In genomic region chr19:6070179-6071102, GRCh38 we compare ENCODE assay signal across 14 cellular contexts. TPM values are rescaled to one million over a fixed set of nuclear protein-coding genes. Genes with fewer than 3 reads are reported as not detected.
DNase-seq lines count a peak whose midpoint lies in the region; ATAC-seq and TF ChIP-seq lines count a peak whose summit lies in the region.
"Had no signal": no experiment of that assay in that cellular context is flagged by ENCODE, and none has a peak within 500 bp of the region (broad histone marks: within the 10 kb centered on the region; RNA-seq: fewer than 3 reads in every experiment).

No MANE protein-coding gene starts in this region.

- H3K4me3 ChIP-seq in left lung (no peak overlapping the region), spleen (no peak overlapping the region)
- no peak overlapping the region for H3K4me3 ChIP-seq in effector memory CD4-positive, alpha-beta T cell (ENCODE audit: insufficient read depth, low read depth, low read length, poor library complexity, severe bottlenecking)
- H3K4me3 ChIP-seq: psoas muscle had no signal

- ATAC-seq in activated CD8-positive, alpha-beta T cell treated with anti-CD3 and anti-CD28 coated beads, Interleukin-2, amount 10 ng/mL, durations not matched to agents 7 days and 5 days = peak; percentile 7
- ATAC-seq in left lung = no peak
- peak; percentile 17 for ATAC-seq in stimulated activated effector memory CD8-positive, alpha-beta T cell treated with anti-CD3 and anti-CD28 coated beads, Interleukin-12 subunit alpha, Interleukin-12 subunit beta, amount 100 ng/mL, for 72 hours
- ATAC-seq: Panc1, psoas muscle had no signal

- H3K27me3 ChIP-seq in left lung (no peaks in the 10 kb centered on the region), spleen (replicated peaks in 1 of 7) (peaks cover 0 to 8% (median 0%) of the 10 kb centered on the region in 7 donors)
- no peaks in the 10 kb centered on the region for H3K27me3 ChIP-seq in effector memory CD4-positive, alpha-beta T cell (replicated peaks; ENCODE audit: control insufficient read depth, insufficient read depth, low read length, poor library complexity, severe bottlenecking)

- peaks cover 75% of the 10 kb centered on the region for H3K4me1 Mint-ChIP-seq in HFFc6 (ENCODE audit: low read depth)
- peaks cover 16% of the 10 kb centered on the region for H3K4me1 Mint-ChIP-seq in activated CD8-positive, alpha-beta T cell treated with anti-CD3 and anti-CD28 coated beads, Interleukin-2, amount 10 ng/mL, durations not matched to agents 7 days and 5 days (ENCODE audit: low read depth)
- peaks cover 35% of the 10 kb centered on the region for H3K4me1 Mint-ChIP-seq in stimulated activated effector memory CD8-positive, alpha-beta T cell treated with anti-CD3 and anti-CD28 coated beads, Interleukin-12 subunit alpha, Interleukin-12 subunit beta, amount 100 ng/mL, for 72 hours

- no peak for TF ChIP-seq POLR2A in spleen (IDR thresholded peaks at IDR 0.05)

- peaks cover 4% of the 10 kb centered on the region; the same call in 1 of the 2 replicates for H3K9me3 Mint-ChIP-seq in HFFc6
- H3K9me3 Mint-ChIP-seq in activated CD8-positive, alpha-beta T cell treated with anti-CD3 and anti-CD28 coated beads, Interleukin-2, amount 10 ng/mL, durations not matched to agents 7 days and 5 days (ENCODE audit: insufficient read depth) = no peaks in the 10 kb centered on the region
- H3K9me3 Mint-ChIP-seq in stimulated activated effector memory CD8-positive, alpha-beta T cell treated with anti-CD3 and anti-CD28 coated beads, Interleukin-12 subunit alpha, Interleukin-12 subunit beta, amount 100 ng/mL, for 72 hours = peaks cover 6% of the 10 kb centered on the region
- H3K9me3 Mint-ChIP-seq: CD8-positive, alpha-beta T cell had no signal

- H3K9me3 ChIP-seq in left lung (no peaks in the 10 kb centered on the region), spleen (no peaks in the 10 kb centered on the region)
- H3K9me3 ChIP-seq in effector memory CD4-positive, alpha-beta T cell (ENCODE audit: control insufficient read depth, low read length) = no peaks in the 10 kb centered on the region
- H3K9me3 ChIP-seq: psoas muscle had no signal

- H3K27ac Mint-ChIP-seq in HFFc6 = peak overlapping the region; percentile 97
- no peak overlapping the region for H3K27ac Mint-ChIP-seq in activated CD8-positive, alpha-beta T cell treated with anti-CD3 and anti-CD28 coated beads, Interleukin-2, amount 10 ng/mL, durations not matched to agents 7 days and 5 days
- H3K27ac Mint-ChIP-seq in stimulated activated effector memory CD8-positive, alpha-beta T cell treated with anti-CD3 and anti-CD28 coated beads, Interleukin-12 subunit alpha, Interleukin-12 subunit beta, amount 100 ng/mL, for 72 hours = peak overlapping the region; percentile 98

- H3K4me1 ChIP-seq in left lung (peaks cover 29 to 39% of the 10 kb centered on the region in 2 donors), spleen (peaks cover 0 to 28% (median 19%) of the 10 kb centered on the region in 6 donors)
- peaks cover 17% of the 10 kb centered on the region for H3K4me1 ChIP-seq in effector memory CD4-positive, alpha-beta T cell (ENCODE audit: control insufficient read depth, insufficient read depth, low read length, poor library complexity, severe bottlenecking)

- 87 to 97% (median 93%) methylated on average over 7 of the region's 7 CpGs for WGBS in spleen, 5 donors

- POLR2A ChIA-PET in activated CD8-positive, alpha-beta T cell treated with anti-CD3 and anti-CD28 coated beads, Interleukin-2, amount 10 ng/mL, durations not matched to agents 7 days and 5 days (lab: Charles Lee) = interaction anchor here (0.8 kb wide), 1 partner anchor 58 kb away, joined by 3 read pairs; no protein-coding TSS in a partner anchor

- H3K36me3 ChIP-seq in left lung (no peaks in the 10 kb centered on the region), spleen (no peaks in the 10 kb centered on the region)
- no peaks in the 10 kb centered on the region for H3K36me3 ChIP-seq in effector memory CD4-positive, alpha-beta T cell (ENCODE audit: control insufficient read depth, insufficient read depth, low read length)

- TF ChIP-seq CTCF in HFFc6 (IDR thresholded peaks at IDR 0.05) = no peak
- TF ChIP-seq CTCF in left lung (IDR thresholded peaks at IDR 0.05) = no peak
- TF ChIP-seq CTCF in spleen (IDR thresholded peaks at IDR 0.05 in 8 of 11, conservative IDR thresholded peaks at IDR 0.05 in 3 of 11) = no peak

- H3K27ac ChIP-seq in left lung = peak overlapping the region; percentile 47 to 53
- H3K27ac ChIP-seq in effector memory CD4-positive, alpha-beta T cell (ENCODE audit: insufficient read depth, low read length, poor library complexity, severe bottlenecking) = no peak overlapping the region
- no peak overlapping the region for H3K27ac ChIP-seq in spleen
- H3K27ac ChIP-seq: psoas muscle had no signal

- H3K4me3 Mint-ChIP-seq in HFFc6 = peak overlapping the region; percentile 76
- H3K4me3 Mint-ChIP-seq in activated CD8-positive, alpha-beta T cell treated with anti-CD3 and anti-CD28 coated beads, Interleukin-2, amount 10 ng/mL, durations not matched to agents 7 days and 5 days = no peak overlapping the region
- no peak overlapping the region for H3K4me3 Mint-ChIP-seq in stimulated activated effector memory CD8-positive, alpha-beta T cell treated with anti-CD3 and anti-CD28 coated beads, Interleukin-12 subunit alpha, Interleukin-12 subunit beta, amount 100 ng/mL, for 72 hours
- H3K4me3 Mint-ChIP-seq: CD8-positive, alpha-beta T cell had no signal

- DNase-seq in HFFc6 (no peak), left lung (no peak), HCEC 1CT (no peak), NCI-H1436 treated with DMSO at 0.1 percent for 48 hours (lab: John Stamatoyannopoulos, UW) (no peak), spleen (no peak)
- DNase-seq in activated CD8-positive, alpha-beta T cell treated with anti-CD3 and anti-CD28 coated beads, Interleukin-2, amount 10 ng/mL, durations not matched to agents 7 days and 5 days = no peak
- no peak for DNase-seq in stimulated activated effector memory CD8-positive, alpha-beta T cell treated with anti-CD3 and anti-CD28 coated beads, Interleukin-12 subunit alpha, Interleukin-12 subunit beta, amount 100 ng/mL, for 72 hours (ENCODE audit: low spot score in 2 of 2)
- DNase-seq in effector memory CD4-positive, alpha-beta T cell = no peak
- DNase-seq: activated CD4-positive, alpha-beta T cell treated with anti-CD3 and anti-CD28 coated beads, Interleukin-2, amount 50 U/mL, for 4 hours; activated naive CD4-positive, alpha-beta T cell treated with Interleukin-2 at 50 U/mL for 16 hours; caudate nucleus; CD8-positive, alpha-beta T cell; psoas muscle had no signal

- H3K27me3 Mint-ChIP-seq in HFFc6 (ENCODE audit: insufficient read depth) = peaks cover 6% of the 10 kb centered on the region
- no peaks in the 10 kb centered on the region for H3K27me3 Mint-ChIP-seq in activated CD8-positive, alpha-beta T cell treated with anti-CD3 and anti-CD28 coated beads, Interleukin-2, amount 10 ng/mL, durations not matched to agents 7 days and 5 days (ENCODE audit: low read depth)

- peaks cover 27% of the 10 kb centered on the region for H3K36me3 Mint-ChIP-seq in HFFc6 (ENCODE audit: low read depth)
- H3K36me3 Mint-ChIP-seq in activated CD8-positive, alpha-beta T cell treated with anti-CD3 and anti-CD28 coated beads, Interleukin-2, amount 10 ng/mL, durations not matched to agents 7 days and 5 days (ENCODE audit: low read depth) = peaks cover 5% of the 10 kb centered on the region
- H3K36me3 Mint-ChIP-seq in stimulated activated effector memory CD8-positive, alpha-beta T cell treated with anti-CD3 and anti-CD28 coated beads, Interleukin-12 subunit alpha, Interleukin-12 subunit beta, amount 100 ng/mL, for 72 hours = peaks cover 19% of the 10 kb centered on the region
- H3K36me3 Mint-ChIP-seq: CD8-positive, alpha-beta T cell had no signal

- CTCF ChIA-PET in activated CD8-positive, alpha-beta T cell treated with anti-CD3 and anti-CD28 coated beads, Interleukin-2, amount 10 ng/mL, durations not matched to agents 7 days and 5 days (lab: Charles Lee) = interaction anchor here (1.0 to 1.6 kb wide), 3 partner anchors 22 to 57 kb away, joined by 3 to 5 read pairs (median 5); no protein-coding TSS in a partner anchor

- intact Hi-C loops in left lung (cut with DNase I) = no loop called here
- intact Hi-C loops in spleen (cut with DNase I; ENCODE audit: low total_unique reads) = no loop called here

RNA-seq across cellular contexts. Expression of gene RFX2, which starts 39.9 kb away (rescaled TPM):
- total RNA-seq in HFFc6 (2021; fragmentation: NEBNext Ultra II Directional; extraction: Animal tissue kit (Norgen Biotek cat#: 25700)) = 1 to 10 TPM; 6.3 to 9.5 (median 6.9) TPM
- 10 to 100 TPM; 12.3 to 13.8 TPM for total RNA-seq in activated CD8-positive, alpha-beta T cell treated with anti-CD3 and anti-CD28 coated beads, Interleukin-2, amount 10 ng/mL, durations not matched to agents 7 days and 5 days
- total RNA-seq in left lung (10 to 100 TPM; 17.0 to 18.8 TPM), spleen (10 to 100 TPM in 4 of 7 donors, 1 to 10 TPM in 3; 6.4 to 15.8 (median 11.1) TPM)
- polyA plus RNA-seq in spleen = 1 to 10 TPM; 1.1 to 3.2 (median 2.8) TPM

Comparison
In these comparisons a context has a peak if more than half of its experiments do, and no peak if none do; other contexts are left out.
1. H3K27ac ChIP-seq: peak in left lung (2 of 2); none in effector memory CD4-positive, alpha-beta T cell (single experiment) and spleen (0 of 8).